In genomic region chr1:91871994-91872393, GRCh38 we compare ENCODE assay signal across 8 cellular contexts. TPM values are rescaled to one million over a fixed set of nuclear protein-coding genes. Genes with fewer than 3 reads are reported as not detected.
DNase-seq lines count a peak whose midpoint lies in the region; ATAC-seq and TF ChIP-seq lines count a peak whose summit lies in the region.
"Had no signal": no experiment of that assay in that cellular context is flagged by ENCODE, and none has a peak within 500 bp of the region (broad histone marks: within the 10 kb centered on the region; RNA-seq: fewer than 3 reads in every experiment).

No MANE protein-coding gene starts in this region.

- POLR2A ChIA-PET in HCT116 (lab: Charles Lee) (no interaction called here), Panc1 (lab: Charles Lee) (interaction anchor here (0.6 kb wide), 1 partner anchor 25 kb away, joined by 3 read pairs; no protein-coding TSS in a partner anchor)

- H3K4me1 ChIP-seq in HCT116 (ENCODE audit: control insufficient read depth in 1 of 2, insufficient read depth in 2 of 2, low read length in 2 of 2) (peaks cover 13 to 14% of the 10 kb centered on the region in 2 experiments), Panc1 (ENCODE audit: control insufficient read depth, insufficient read depth, low read length) (peaks cover 34% of the 10 kb centered on the region), fibroblast of lung (ENCODE audit: control insufficient read depth, extremely low read depth, insufficient read depth, low read length) (peaks cover 6% of the 10 kb centered on the region)

- TF ChIP-seq RAD21 in HCT116 (IDR thresholded peaks at IDR 0.05; ENCODE audit: low read depth), result no peak

- RAD21 ChIA-PET in HCT116 (lab: Charles Lee; ENCODE audit: low non-redundant PET in 1 of 2, low total read pairs in 2 of 2, uncharacterized antibody in 2 of 2, unreplicated experiment in 2 of 2), result no interaction called here

- CTCF ChIA-PET in HCT116 (lab: Charles Lee) (no interaction called here), Panc1 (lab: Charles Lee) (no interaction called here)

- H3K27me3 ChIP-seq in HCT116 (ENCODE audit: insufficient read depth, low read length) (no peaks in the 10 kb centered on the region), Panc1 (ENCODE audit: control insufficient read depth, insufficient read depth, low read length) (no peaks in the 10 kb centered on the region), fibroblast of lung (ENCODE audit: control insufficient read depth, insufficient read depth, low read length) (no peaks in the 10 kb centered on the region)

- H3K9me2 ChIP-seq in HCT116 (ENCODE audit: insufficient read depth), result no peaks in the 10 kb centered on the region

- H3K9ac ChIP-seq in HCT116 (ENCODE audit: low read length) (no peak overlapping the region), fibroblast of lung (ENCODE audit: insufficient read depth, low read length) (no peak overlapping the region)

- H3K4me3 ChIP-seq in HCT116 (replicated peaks in 1 of 2; ENCODE audit: low read depth in 1 of 2, low read length in 2 of 2), result no peak overlapping the region
- peak overlapping the region in 1 of 2 experiments; percentile 29; a peak in 1 of 4 replicates for H3K4me3 ChIP-seq in Panc1 (ENCODE audit: low read depth in 2 of 2, low read length in 2 of 2)
- no peak overlapping the region for H3K4me3 ChIP-seq in fibroblast of lung (replicated peaks in 1 of 4; ENCODE audit: control extremely low read depth in 1 of 4, insufficient read depth in 1 of 4, low read depth in 3 of 4, low read length in 4 of 4)

- intact Hi-C loops in HCT116 (cut with micrococcal nuclease), result no loop called here
- intact Hi-C loops in Panc1 (cut with micrococcal nuclease; ENCODE audit: unreplicated experiment), result no loop called here
- intact Hi-C loops in sciatic nerve (cut with DNase I), result no loop called here

- in situ Hi-C loops in Panc1 (cut with HindIII; ENCODE audit: low pct_unique_long_range_greater_than_20kb, low sequenced_read_pairs), result no loop called here

- no peak for TF ChIP-seq POLR2A in HCT116 (IDR thresholded peaks at IDR 0.05; ENCODE audit: borderline replicate concordance, extremely low read depth, insufficient read depth, insufficient read length)

- H3K27ac ChIP-seq in HCT116 (ENCODE audit: low read depth, low read length), result no peak overlapping the region
- peak overlapping the region; percentile 78 for H3K27ac ChIP-seq in Panc1 (ENCODE audit: low read length)
- H3K27ac ChIP-seq in fibroblast of lung (ENCODE audit: insufficient read depth, low read length), result no peak overlapping the region

- BruUV-seq in HCT116 (replicated peaks; lab: Mats Ljungman, UMichigan), result no TSS peak
- no TSS peak for BruUV-seq in Panc1 (replicated peaks; lab: Mats Ljungman, UMichigan)

- TF ChIP-seq CTCF in HCT116 (IDR thresholded peaks at IDR 0.05 in 2 of 3, conservative IDR thresholded peaks at IDR 0.05 in 1 of 3; ENCODE audit: borderline replicate concordance in 1 of 3, insufficient read depth in 1 of 3, low read depth in 2 of 3, low read length in 2 of 3), result no peak
- TF ChIP-seq CTCF in Panc1 (IDR thresholded peaks at IDR 0.05), result no peak
- no peak for TF ChIP-seq CTCF in fibroblast of lung (conservative IDR thresholded peaks at IDR 0.05 in 1 of 2, IDR thresholded peaks at IDR 0.05 in 1 of 2; ENCODE audit: low read depth in 1 of 2, low read length in 2 of 2)

- ATAC-seq in HCT116, result no peak
- ATAC-seq in Panc1, result peak; percentile 71; the same call in 1 of the 2 replicates
- peak; percentile 31 for ATAC-seq in sciatic nerve
- ATAC-seq in GM21367 (IDR thresholded peaks at IDR 0.05; ENCODE audit: unreplicated experiment), result no peak

- H3K9me3 ChIP-seq in HCT116 (ENCODE audit: control insufficient read depth in 1 of 2, insufficient read depth in 1 of 2, low read depth in 1 of 2, low read length in 2 of 2) (no peaks in the 10 kb centered on the region), Panc1 (ENCODE audit: control insufficient read depth, insufficient read depth, low read depth, low read length) (no peaks in the 10 kb centered on the region), fibroblast of lung (ENCODE audit: control insufficient read depth, insufficient read depth, low read depth, low read length) (no peaks in the 10 kb centered on the region)

- H3K79me2 ChIP-seq in HCT116 (ENCODE audit: insufficient read depth, low read length) (no peaks in the 10 kb centered on the region), fibroblast of lung (ENCODE audit: control insufficient read depth, insufficient read depth, low read length) (peaks cover 66% of the 10 kb centered on the region)

- H4K20me1 ChIP-seq in HCT116 (ENCODE audit: insufficient read depth), result no peaks in the 10 kb centered on the region
- H4K20me1 ChIP-seq in fibroblast of lung (ENCODE audit: control insufficient read depth, extremely low read depth, insufficient read depth, low read length), result no peaks in the 10 kb centered on the region

- H3K4me2 ChIP-seq in HCT116 (ENCODE audit: low read length), result peak overlapping the region; percentile 44; the same call in 1 of the 2 replicates
- no peak overlapping the region for H3K4me2 ChIP-seq in fibroblast of lung (ENCODE audit: extremely low read depth, insufficient read depth, low read length)

- no peak overlapping the region for H2AFZ ChIP-seq in HCT116 (ENCODE audit: low read depth, low read length, poor library complexity, severe bottlenecking)
- H2AFZ ChIP-seq in fibroblast of lung (ENCODE audit: low read length), result no peak overlapping the region

- no peaks in the 10 kb centered on the region for H3K36me3 ChIP-seq in HCT116 (ENCODE audit: control insufficient read depth in 1 of 2, insufficient read depth in 2 of 2, low read length in 2 of 2)
- H3K36me3 ChIP-seq in Panc1 (ENCODE audit: control insufficient read depth, insufficient read depth, low read length), result no peaks in the 10 kb centered on the region
- no peaks in the 10 kb centered on the region for H3K36me3 ChIP-seq in fibroblast of lung (ENCODE audit: control insufficient read depth, insufficient read depth, low read length)

- DNase-seq in HCT116 (ENCODE audit: low read depth, low spot score), result no peak
- no peak for DNase-seq in Panc1 (ENCODE audit: low read depth, low spot score)
- peak; percentile 28 to 48 for DNase-seq in fibroblast of lung (ENCODE audit: low read depth in 2 of 2)
- no peak for DNase-seq in sciatic nerve (ENCODE audit: low spot score)
- no peak for DNase-seq in kidney glomerular epithelial cell (lab: John Stamatoyannopoulos, UW)
- no peak for DNase-seq in inferior parietal cortex (ENCODE audit: extremely low spot score)
- DNase-seq: naive B cell had no signal

TF ChIP-seq in HCT116, 20 proteins besides CTCF, POLR2A, EP300 and RAD21 (continues in another document):
- TF ChIP-seq, protein P1, sequence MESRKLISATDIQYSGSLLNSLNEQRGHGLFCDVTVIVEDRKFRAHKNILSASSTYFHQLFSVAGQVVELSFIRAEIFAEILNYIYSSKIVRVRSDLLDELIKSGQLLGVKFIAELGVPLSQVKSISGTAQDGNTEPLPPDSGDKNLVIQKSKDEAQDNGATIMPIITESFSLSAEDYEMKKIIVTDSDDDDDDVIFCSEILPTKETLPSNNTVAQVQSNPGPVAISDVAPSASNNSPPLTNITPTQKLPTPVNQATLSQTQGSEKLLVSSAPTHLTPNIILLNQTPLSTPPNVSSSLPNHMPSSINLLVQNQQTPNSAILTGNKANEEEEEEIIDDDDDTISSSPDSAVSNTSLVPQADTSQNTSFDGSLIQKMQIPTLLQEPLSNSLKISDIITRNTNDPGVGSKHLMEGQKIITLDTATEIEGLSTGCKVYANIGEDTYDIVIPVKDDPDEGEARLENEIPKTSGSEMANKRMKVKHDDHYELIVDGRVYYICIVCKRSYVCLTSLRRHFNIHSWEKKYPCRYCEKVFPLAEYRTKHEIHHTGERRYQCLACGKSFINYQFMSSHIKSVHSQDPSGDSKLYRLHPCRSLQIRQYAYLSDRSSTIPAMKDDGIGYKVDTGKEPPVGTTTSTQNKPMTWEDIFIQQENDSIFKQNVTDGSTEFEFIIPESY (IDR thresholded peaks at IDR 0.05; ENCODE audit: extremely low read depth, insufficient replicate concordance, low read length), result no peak
- no peak for TF ChIP-seq POLR2AphosphoS5 (IDR thresholded peaks at IDR 0.05; ENCODE audit: low read depth, low read length)
- TF ChIP-seq, protein P2, sequence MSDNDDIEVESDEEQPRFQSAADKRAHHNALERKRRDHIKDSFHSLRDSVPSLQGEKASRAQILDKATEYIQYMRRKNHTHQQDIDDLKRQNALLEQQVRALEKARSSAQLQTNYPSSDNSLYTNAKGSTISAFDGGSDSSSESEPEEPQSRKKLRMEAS (IDR thresholded peaks at IDR 0.05), result no peak
- no peak for TF ChIP-seq REST (IDR thresholded peaks at IDR 0.05; ENCODE audit: low read depth)
- no peak for TF ChIP-seq SIN3A (IDR thresholded peaks at IDR 0.05; ENCODE audit: low read depth)
- no peak for TF ChIP-seq CEBPB (IDR thresholded peaks at IDR 0.05; ENCODE audit: low read depth)

RNA-seq across cellular contexts. Expression of gene TGFBR3, which starts 14.0 kb away (rescaled TPM):
- total RNA-seq in HCT116 (2021; ENCODE audit: unreplicated experiment) (7.1 TPM), Panc1 (2021; ENCODE audit: unreplicated experiment) (14.5 TPM), fibroblast of lung (31.6 and 98.1 TPM in 2 replicates), sciatic nerve (109 TPM)
- polyA plus RNA-seq in HCT116 (2012), result 1.7 and 2.3 TPM in 2 replicates
- polyA plus RNA-seq in Panc1 (2012; ENCODE audit: insufficient read length), result 4.3 TPM
- polyA plus RNA-seq in fibroblast of lung, result 56.8 and 68.3 TPM in 2 replicates
- polyA plus RNA-seq in fibroblast of lung (2012), result 22.3 and 32.9 TPM in 2 replicates
- 115 and 133 TPM in 2 replicates for polyA minus RNA-seq in fibroblast of lung (ENCODE audit: low replicate concordance)

Comparison
In these comparisons a context has a peak if more than half of its experiments do, and no peak if none do; other contexts are left out.
1. ATAC-seq: peak in Panc1 (single experiment) and sciatic nerve (single experiment); none in HCT116 (single experiment) and GM21367 (single experiment).
2. DNase-seq: peak in fibroblast of lung (2 of 2); none in HCT116 (single experiment), Panc1 (single experiment), sciatic nerve (single experiment), kidney glomerular epithelial cell (single experiment) and inferior parietal cortex (single experiment).